Comparison of ENCODE assay signal across 8 cellular contexts in the genomic region with DNA sequence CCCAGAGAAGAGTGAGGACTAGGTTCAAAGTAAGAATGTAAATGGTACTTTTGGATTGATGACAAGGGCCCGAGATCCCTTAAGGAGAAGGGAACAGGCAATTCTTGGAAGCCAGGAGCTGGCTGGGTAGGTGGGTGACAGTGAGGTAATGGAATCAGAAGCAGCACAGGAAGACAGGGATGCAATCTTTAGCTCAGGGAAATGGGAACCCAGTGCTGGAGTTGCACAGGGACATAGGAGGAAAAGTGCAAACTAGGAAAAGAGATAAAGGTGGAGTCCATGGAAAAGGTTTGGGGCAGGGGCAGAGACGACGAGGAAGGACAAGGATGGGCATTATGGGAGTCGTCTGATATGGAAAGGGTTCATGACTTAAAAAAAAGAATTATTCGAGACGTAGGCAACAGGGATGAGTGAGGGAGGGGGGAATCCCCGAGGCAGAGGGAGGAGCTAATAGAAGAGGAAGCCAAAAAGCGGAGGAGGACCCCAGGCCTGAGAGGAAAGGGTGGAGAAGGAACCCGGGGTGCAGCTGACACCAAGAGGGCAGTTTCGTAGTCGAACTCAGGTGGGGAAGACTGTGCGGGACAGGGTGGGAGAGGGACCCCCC. TPM values are rescaled to one million over a fixed set of nuclear protein-coding genes. Genes with fewer than 3 reads are reported as not detected.
DNase-seq lines count a peak whose midpoint lies in the region; ATAC-seq lines count a peak whose summit lies in the region.

No MANE protein-coding gene starts in this region.

- no peaks in the 10 kb centered on the region for H3K9me3 Mint-ChIP-seq in activated CD4-positive, alpha-beta T cell treated with anti-CD3 and anti-CD28 coated beads, Interleukin-2, amount 10 ng/mL, durations not matched to agents 24 days and 14 days
- H3K9me3 Mint-ChIP-seq in stimulated activated naive B cell treated with anti-CD40 and anti-IgM and Interleukin-4, amounts not matched to agents 10 μg/mL and 1 μg/mL and 100 μg/mL, for 72 hours = no peaks in the 10 kb centered on the region

- DNase-seq in DMS79 treated with DMSO at 0.1 percent for 48 hours (lab: John Stamatoyannopoulos, UW) (peak; percentile 41), DMS79 (lab: John Stamatoyannopoulos, UW) (no peak), M059J (ENCODE audit: low read depth) (peak; percentile 69), epidermal melanocyte (ENCODE audit: insufficient read length, low spot score) (peak; percentile 74), mucosa of gallbladder (ENCODE audit: low spot score) (peak; percentile 43)
- DNase-seq in activated CD4-positive, alpha-beta T cell treated with anti-CD3 and anti-CD28 coated beads, Interleukin-2, amount 10 ng/mL, durations not matched to agents 24 days and 14 days = peak; percentile 85
- peak; percentile 55 for DNase-seq in stimulated activated naive B cell treated with anti-CD40 and anti-IgM and Interleukin-4, amounts not matched to agents 10 μg/mL and 1 μg/mL and 100 μg/mL, for 72 hours

- peak; percentile 52 for ATAC-seq in GM21786 (IDR thresholded peaks at IDR 0.05; ENCODE audit: unreplicated experiment)
- peak; percentile 74 to 79 for ATAC-seq in stimulated activated naive B cell treated with anti-CD40 and anti-IgM and Interleukin-4, amounts not matched to agents 10 μg/mL and 1 μg/mL and 100 μg/mL, for 72 hours (replicated peaks)

- H3K36me3 Mint-ChIP-seq in activated CD4-positive, alpha-beta T cell treated with anti-CD3 and anti-CD28 coated beads, Interleukin-2, amount 10 ng/mL, durations not matched to agents 24 days and 14 days (ENCODE audit: low read depth) = peaks cover 32% of the 10 kb centered on the region
- H3K36me3 Mint-ChIP-seq in stimulated activated naive B cell treated with anti-CD40 and anti-IgM and Interleukin-4, amounts not matched to agents 10 μg/mL and 1 μg/mL and 100 μg/mL, for 72 hours = peaks cover 28 to 40% of the 10 kb centered on the region in 2 donors

- peak overlapping the region; percentile 94 for H3K27ac Mint-ChIP-seq in activated CD4-positive, alpha-beta T cell treated with anti-CD3 and anti-CD28 coated beads, Interleukin-2, amount 10 ng/mL, durations not matched to agents 24 days and 14 days
- peak overlapping the region; percentile 96 for H3K27ac Mint-ChIP-seq in stimulated activated naive B cell treated with anti-CD40 and anti-IgM and Interleukin-4, amounts not matched to agents 10 μg/mL and 1 μg/mL and 100 μg/mL, for 72 hours

- peak overlapping the region; percentile 95 for H3K4me3 Mint-ChIP-seq in activated CD4-positive, alpha-beta T cell treated with anti-CD3 and anti-CD28 coated beads, Interleukin-2, amount 10 ng/mL, durations not matched to agents 24 days and 14 days
- H3K4me3 Mint-ChIP-seq in stimulated activated naive B cell treated with anti-CD40 and anti-IgM and Interleukin-4, amounts not matched to agents 10 μg/mL and 1 μg/mL and 100 μg/mL, for 72 hours = peak overlapping the region; percentile 92 to 100

- H3K4me1 Mint-ChIP-seq in activated CD4-positive, alpha-beta T cell treated with anti-CD3 and anti-CD28 coated beads, Interleukin-2, amount 10 ng/mL, durations not matched to agents 24 days and 14 days = peaks cover 33% of the 10 kb centered on the region
- H3K4me1 Mint-ChIP-seq in stimulated activated naive B cell treated with anti-CD40 and anti-IgM and Interleukin-4, amounts not matched to agents 10 μg/mL and 1 μg/mL and 100 μg/mL, for 72 hours = peaks cover 31 to 40% of the 10 kb centered on the region in 2 donors

- intact Hi-C loops in activated CD4-positive, alpha-beta T cell treated with anti-CD3 and anti-CD28 coated beads, Interleukin-2, amount 10 ng/mL, durations not matched to agents 24 days and 14 days (cut with micrococcal nuclease) = loop anchor here (2.0 to 5.0 kb wide), 4 partner anchors 16 to 129 kb away; partner anchors contain the start of genes PIP5K1A and RFX5

- H3K27me3 Mint-ChIP-seq in activated CD4-positive, alpha-beta T cell treated with anti-CD3 and anti-CD28 coated beads, Interleukin-2, amount 10 ng/mL, durations not matched to agents 24 days and 14 days = no peaks in the 10 kb centered on the region
- H3K27me3 Mint-ChIP-seq in stimulated activated naive B cell treated with anti-CD40 and anti-IgM and Interleukin-4, amounts not matched to agents 10 μg/mL and 1 μg/mL and 100 μg/mL, for 72 hours = no peaks in the 10 kb centered on the region

RNA-seq across cellular contexts. Expression of gene PI4KB, which starts 0.5 kb away (rescaled TPM):
- 40.7 and 52.2 TPM in 2 replicates for total RNA-seq in M059J (2014; rRNA removed; shearing (Covaris generic))
- total RNA-seq in activated CD4-positive, alpha-beta T cell treated with anti-CD3 and anti-CD28 coated beads, Interleukin-2, amount 10 ng/mL, durations not matched to agents 24 days and 14 days = 57.1 and 59.2 TPM in 2 replicates
- 71.4 TPM for total RNA-seq in mucosa of gallbladder

RNA-seq across cellular contexts. Expression of gene RFX5, which starts 20.3 kb away (rescaled TPM):
- total RNA-seq in M059J (2014; rRNA removed; shearing (Covaris generic)) = 57.6 and 67.2 TPM in 2 replicates
- 69.2 and 73.1 TPM in 2 replicates for total RNA-seq in activated CD4-positive, alpha-beta T cell treated with anti-CD3 and anti-CD28 coated beads, Interleukin-2, amount 10 ng/mL, durations not matched to agents 24 days and 14 days
- 50.9 TPM for total RNA-seq in mucosa of gallbladder

RNA-seq across cellular contexts. Expression of gene ZNF687, which starts 44.6 kb away (rescaled TPM):
- 14.3 and 27.3 TPM in 2 replicates for total RNA-seq in M059J (2014; rRNA removed; shearing (Covaris generic))
- 25.4 and 26.8 TPM in 2 replicates for total RNA-seq in activated CD4-positive, alpha-beta T cell treated with anti-CD3 and anti-CD28 coated beads, Interleukin-2, amount 10 ng/mL, durations not matched to agents 24 days and 14 days
- total RNA-seq in mucosa of gallbladder = 40.4 TPM

RNA-seq across cellular contexts. Expression of gene SELENBP1, which starts 45.8 kb away (rescaled TPM):
- total RNA-seq in M059J (2014; rRNA removed; shearing (Covaris generic)) = 2.6 and 4.5 TPM in 2 replicates
- total RNA-seq in activated CD4-positive, alpha-beta T cell treated with anti-CD3 and anti-CD28 coated beads, Interleukin-2, amount 10 ng/mL, durations not matched to agents 24 days and 14 days = not detected in 2 replicates
- 180 TPM for total RNA-seq in mucosa of gallbladder
